25 cellular contexts compared by ENCODE assay signal in the genomic region with DNA sequence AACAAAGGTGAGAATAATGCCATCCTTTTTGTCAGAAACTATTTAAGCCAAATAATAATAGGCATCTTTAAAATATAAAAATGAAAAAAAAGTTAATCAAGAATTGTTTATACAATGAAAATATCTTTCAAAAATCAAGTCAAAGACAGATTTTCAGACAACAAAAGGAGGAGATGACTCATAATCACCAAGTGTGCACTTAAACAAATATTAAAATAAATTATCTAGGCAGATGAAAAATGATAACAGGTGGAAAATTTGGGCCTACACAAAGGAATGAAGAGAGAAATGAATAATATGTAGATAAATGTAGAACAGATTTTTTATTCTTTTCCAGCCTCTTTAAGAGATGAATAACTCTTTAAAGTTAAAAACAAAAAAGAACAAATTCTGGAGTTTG.
"Had no signal": no experiment of that assay in that cellular context is flagged by ENCODE, and none has a peak within 500 bp of the region (broad histone marks: within the 10 kb centered on the region; RNA-seq: fewer than 3 reads in every experiment).

No MANE protein-coding gene starts in this region.

- H3K4me3 Mint-ChIP-seq: naive B cell; natural killer cell treated with Interleukin-12 subunit alpha and Interleukin-12 subunit beta and Interleukin-15 and Interleukin-18, amount 100 ng/mL, for 72 hours; neural crest cell; stimulated activated effector memory CD8-positive, alpha-beta T cell treated with anti-CD3 and anti-CD28 coated beads, Interleukin-12 subunit alpha, Interleukin-12 subunit beta, amount 100 ng/mL, for 72 hours had no signal

- H3K4me3 ChIP-seq: coronary artery, gastrocnemius medialis, heart left ventricle, hepatocyte, left lung, right lobe of liver, stomach, thyroid gland, vagina had no signal

- H3K4me2 ChIP-seq: hepatocyte had no signal

- DNase-seq: foreskin fibroblast; gastrocnemius medialis; heart left ventricle; left cardiac atrium; left lung; mammary epithelial cell; mesendoderm; naive B cell; right lobe of liver; stimulated activated CD4-positive, alpha-beta T cell treated with anti-CD3 and anti-CD28 coated beads, Interleukin-2, amount 100 ng/mL, for 24 hours; stimulated activated CD4-positive, alpha-beta T cell treated with anti-CD3 and anti-CD28 coated beads, Interleukin-4, amount 100 ng/mL, for 24 hours; stimulated activated naive CD4-positive, alpha-beta T cell treated with Interleukin-2 at 50 U/mL for 16 hours; stomach; thyroid gland had no signal

- H3K27ac Mint-ChIP-seq: progenitor cell of endocrine pancreas; stimulated activated effector memory CD8-positive, alpha-beta T cell treated with anti-CD3 and anti-CD28 coated beads, Interleukin-12 subunit alpha, Interleukin-12 subunit beta, amount 100 ng/mL, for 72 hours had no signal

- H3K27ac ChIP-seq: coronary artery, epithelial cell of prostate, gastrocnemius medialis, heart left ventricle, hepatocyte, left lung, neutrophil, parathyroid adenoma, right lobe of liver, stomach, thyroid gland, vagina had no signal

- H3K27me3 ChIP-seq: gastrocnemius medialis, heart left ventricle, hepatocyte, left lung, neutrophil, right lobe of liver, stomach, thyroid gland, vagina had no signal

- H3K9me3 ChIP-seq: gastrocnemius medialis, left lung, neutrophil, right lobe of liver, stomach, thyroid gland, vagina had no signal

- ATAC-seq: esophagus mucosa; gastrocnemius medialis; heart left ventricle; left cardiac atrium; left lung; natural killer cell treated with Interleukin-12 subunit alpha and Interleukin-12 subunit beta and Interleukin-15 and Interleukin-18, amount 100 ng/mL, for 72 hours; right lobe of liver; stimulated activated effector memory CD8-positive, alpha-beta T cell treated with anti-CD3 and anti-CD28 coated beads, Interleukin-12 subunit alpha, Interleukin-12 subunit beta, amount 100 ng/mL, for 72 hours had no signal

- H3K4me1 ChIP-seq: gastrocnemius medialis, heart left ventricle, left lung, parathyroid adenoma, right lobe of liver, stomach, thyroid gland, vagina had no signal

- H3K9ac ChIP-seq: parathyroid adenoma had no signal

- H3K79me2 ChIP-seq: hepatocyte, parathyroid adenoma had no signal

- H3K27me3 Mint-ChIP-seq: naive B cell; natural killer cell treated with Interleukin-12 subunit alpha and Interleukin-12 subunit beta and Interleukin-15 and Interleukin-18, amount 100 ng/mL, for 72 hours; progenitor cell of endocrine pancreas had no signal

- H2AFZ ChIP-seq: hepatocyte, parathyroid adenoma had no signal

- H3K36me3 ChIP-seq: gastrocnemius medialis, heart left ventricle, left lung, neutrophil, right lobe of liver, stomach, thyroid gland, vagina had no signal

- H3K36me3 Mint-ChIP-seq: stimulated activated effector memory CD8-positive, alpha-beta T cell treated with anti-CD3 and anti-CD28 coated beads, Interleukin-12 subunit alpha, Interleukin-12 subunit beta, amount 100 ng/mL, for 72 hours had no signal
